12 cellular contexts compared by ENCODE assay signal in genomic region chr6:168181776-168182765, GRCh38.
"Had no signal": no experiment of that assay in that cellular context is flagged by ENCODE, and none has a peak within 500 bp of the region (broad histone marks: within the 10 kb centered on the region; RNA-seq: fewer than 3 reads in every experiment).

No MANE protein-coding gene starts in this region.

- H3K27ac Mint-ChIP-seq: activated T-helper 2 cell treated with anti-CD3 and anti-CD28 coated beads, Interferon-gamma antibody, Interleukin-2, Interleukin-4, amounts not matched to agents 10 μg/mL and 5 μg/mL and 100 μg/mL, durations not matched to agents 14 hours and 24 hours and 36 hours; stimulated activated effector memory CD8-positive, alpha-beta T cell treated with anti-CD3 and anti-CD28 coated beads, Interleukin-12 subunit alpha, Interleukin-12 subunit beta, amount 100 ng/mL, for 72 hours had no signal

- H3K4me1 Mint-ChIP-seq: stimulated activated effector memory CD8-positive, alpha-beta T cell treated with anti-CD3 and anti-CD28 coated beads, Interleukin-12 subunit alpha, Interleukin-12 subunit beta, amount 100 ng/mL, for 72 hours had no signal

- DNase-seq: activated CD4-positive, alpha-beta T cell treated with anti-CD3 and anti-CD28 coated beads, Interleukin-2, amount 50 U/mL, for 1 hour; activated naive CD4-positive, alpha-beta T cell treated with anti-CD3 and anti-CD28 coated beads, Interleukin-2, amount 50 U/mL, for 16 hours; activated T-cell treated with anti-CD3 and anti-CD28 coated beads, Interleukin-2, amount 50 U/mL, for 1 hour; esophagus squamous epithelium; hippocampal formation; kidney had no signal

- ATAC-seq: activated CD4-positive, CD25-positive, alpha-beta regulatory T cell treated with anti-CD3 and anti-CD28 coated beads, Interleukin-2, amount 50 U/mL, for 24 hours; stimulated activated effector memory CD8-positive, alpha-beta T cell treated with anti-CD3 and anti-CD28 coated beads, Interleukin-12 subunit alpha, Interleukin-12 subunit beta, amount 100 ng/mL, for 72 hours had no signal

- H3K36me3 Mint-ChIP-seq: stimulated activated effector memory CD8-positive, alpha-beta T cell treated with anti-CD3 and anti-CD28 coated beads, Interleukin-12 subunit alpha, Interleukin-12 subunit beta, amount 100 ng/mL, for 72 hours had no signal

- H3K9me3 Mint-ChIP-seq: activated T-helper 2 cell treated with anti-CD3 and anti-CD28 coated beads, Interferon-gamma antibody, Interleukin-2, Interleukin-4, amounts not matched to agents 10 μg/mL and 5 μg/mL and 100 μg/mL, durations not matched to agents 14 hours and 24 hours and 36 hours; stimulated activated effector memory CD8-positive, alpha-beta T cell treated with anti-CD3 and anti-CD28 coated beads, Interleukin-12 subunit alpha, Interleukin-12 subunit beta, amount 100 ng/mL, for 72 hours had no signal

- H3K4me1 ChIP-seq: tibial artery had no signal

- H3K4me3 ChIP-seq: cardiac muscle cell, esophagus squamous epithelium, ovary, tibial artery had no signal

- H3K36me3 ChIP-seq: cardiac muscle cell, esophagus squamous epithelium, ovary, tibial artery had no signal

- H3K27ac ChIP-seq: cardiac muscle cell, esophagus squamous epithelium, ovary, tibial artery had no signal

- H3K9me3 ChIP-seq: esophagus squamous epithelium, ovary, tibial artery had no signal

- H3K27me3 ChIP-seq: cardiac muscle cell, esophagus squamous epithelium, ovary, tibial artery had no signal

- H3K4me3 Mint-ChIP-seq: stimulated activated effector memory CD8-positive, alpha-beta T cell treated with anti-CD3 and anti-CD28 coated beads, Interleukin-12 subunit alpha, Interleukin-12 subunit beta, amount 100 ng/mL, for 72 hours had no signal
